In the genomic region with DNA sequence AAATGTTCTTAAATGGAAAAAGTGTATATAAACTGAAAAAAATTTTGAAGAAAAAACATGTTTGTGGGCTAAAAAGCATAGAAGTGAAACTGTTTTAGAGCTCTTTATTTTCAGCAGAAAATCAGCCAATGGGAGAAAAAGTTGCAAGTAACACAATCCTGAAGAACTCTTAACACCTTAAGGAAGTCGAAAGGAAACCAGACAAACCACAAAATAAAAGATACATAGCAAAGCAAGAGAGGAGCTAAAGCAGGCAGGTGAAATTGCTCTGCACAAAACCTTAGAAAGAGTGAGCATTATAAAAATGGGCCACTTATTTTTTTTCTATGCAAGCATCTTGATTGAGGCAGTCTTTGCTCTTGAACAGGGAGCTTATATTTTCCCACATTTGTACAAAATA, we compare ENCODE assay signal across 25 cellular contexts.
DNase-seq lines count a peak whose midpoint lies in the region; ATAC-seq, FAIRE-seq and TF ChIP-seq lines count a peak whose summit lies in the region.
"Had no signal": no experiment of that assay in that cellular context is flagged by ENCODE, and none has a peak within 500 bp of the region (broad histone marks: within the 10 kb centered on the region; RNA-seq: fewer than 3 reads in every experiment).

No MANE protein-coding gene starts in this region.

- peak overlapping the region; percentile 29 for H3K4me3 Mint-ChIP-seq in activated CD4-positive, alpha-beta T cell treated with anti-CD3 and anti-CD28 coated beads, Interleukin-2, amount 10 ng/mL, durations not matched to agents 24 days and 14 days
- H3K4me3 Mint-ChIP-seq in activated CD4-positive, alpha-beta T cell treated with anti-CD3 and anti-CD28 coated beads, Interleukin-2, amount 10 ng/mL, durations not matched to agents 7 days and 5 days = no peak overlapping the region
- H3K4me3 Mint-ChIP-seq in T-cell = peak overlapping the region in 1 of 3 donors; percentile 7
- H3K4me3 Mint-ChIP-seq in immature natural killer cell = peak overlapping the region in 2 of 5 donors; percentile 5 to 15
- H3K4me3 Mint-ChIP-seq: CD14-positive monocyte, GM23338, H9 had no signal

- H3K4me2 ChIP-seq in DND-41 (ENCODE audit: insufficient read depth, low read length) = no peak overlapping the region
- H3K4me2 ChIP-seq: GM23338 had no signal

- H3K9me3 ChIP-seq in DND-41 (ENCODE audit: insufficient read depth, low read length, severe bottlenecking) = no peaks in the 10 kb centered on the region
- H3K9me3 ChIP-seq: BE2C, MG63 had no signal

- CTCF ChIA-PET in activated CD4-positive, alpha-beta T cell treated with anti-CD3 and anti-CD28 coated beads, Interleukin-2, amount 10 ng/mL, durations not matched to agents 7 days and 5 days (lab: Charles Lee) = no interaction called here
- CTCF ChIA-PET in T-cell (lab: Charles Lee) = interaction anchor here in 1 of 2 donors (0.6 kb wide), 1 partner anchor 354 kb away, joined by 3 read pairs; no protein-coding TSS in a partner anchor

- no peaks in the 10 kb centered on the region for H3K4me1 ChIP-seq in DND-41 (ENCODE audit: insufficient read depth, low read length)
- H3K4me1 ChIP-seq: BE2C had no signal

- no peak for DNase-seq in activated CD4-positive, alpha-beta T cell treated with anti-CD3 and anti-CD28 coated beads, Interleukin-2, amount 10 ng/mL, durations not matched to agents 24 days and 14 days
- DNase-seq in activated CD4-positive, alpha-beta T cell treated with anti-CD3 and anti-CD28 coated beads, Interleukin-2, amount 10 ng/mL, durations not matched to agents 7 days and 5 days = no peak
- DNase-seq in DND-41 (no peak), T-cell (no peak), immature natural killer cell (peak in 2 of 3 donors; percentile 5 to 12), GM12892 (ENCODE audit: insufficient read length) (no peak)
- DNase-seq: ACHN, BE2C, DMS79 treated with DMSO at 0.1 percent for 48 hours, H9, KBM-7, MG63, NCI-H2029 treated with DMSO at 0.1 percent for 48 hours, NCI-H226, NCI-H510A, NCI-H69, SHP77 treated with DMSO at 0.1 percent for 48 hours had no signal

- H3K27me3 ChIP-seq in DND-41 (ENCODE audit: insufficient read depth, low read length, poor library complexity) = no peaks in the 10 kb centered on the region
- H3K27me3 ChIP-seq: BE2C, MG63 had no signal

- peaks cover 2% of the 10 kb centered on the region for H3K27me3 Mint-ChIP-seq in activated CD4-positive, alpha-beta T cell treated with anti-CD3 and anti-CD28 coated beads, Interleukin-2, amount 10 ng/mL, durations not matched to agents 24 days and 14 days
- H3K27me3 Mint-ChIP-seq in activated CD4-positive, alpha-beta T cell treated with anti-CD3 and anti-CD28 coated beads, Interleukin-2, amount 10 ng/mL, durations not matched to agents 7 days and 5 days = no peaks in the 10 kb centered on the region
- no peaks in the 10 kb centered on the region for H3K27me3 Mint-ChIP-seq in T-cell
- H3K27me3 Mint-ChIP-seq in immature natural killer cell (ENCODE audit: low read depth in 3 of 3) = peaks cover 0 to 5% (median 2%) of the 10 kb centered on the region in 3 donors

- no peaks in the 10 kb centered on the region for H3K36me3 Mint-ChIP-seq in activated CD4-positive, alpha-beta T cell treated with anti-CD3 and anti-CD28 coated beads, Interleukin-2, amount 10 ng/mL, durations not matched to agents 24 days and 14 days (ENCODE audit: low read depth)
- H3K36me3 Mint-ChIP-seq in activated CD4-positive, alpha-beta T cell treated with anti-CD3 and anti-CD28 coated beads, Interleukin-2, amount 10 ng/mL, durations not matched to agents 7 days and 5 days (ENCODE audit: low read depth) = no peaks in the 10 kb centered on the region
- H3K36me3 Mint-ChIP-seq in T-cell (no peaks in the 10 kb centered on the region), immature natural killer cell (no peaks in the 10 kb centered on the region)
- H3K36me3 Mint-ChIP-seq: CD14-positive monocyte had no signal

- ATAC-seq in DND-41 (ENCODE audit: insufficient read depth, low read depth) = peak; percentile 45; the same call in 1 of the 3 replicates
- ATAC-seq in T-cell (replicated peaks in 1 of 4) = peak; percentile 40 to 90 (median 72)
- no peak for ATAC-seq in HG03139 (IDR thresholded peaks at IDR 0.05; ENCODE audit: unreplicated experiment)
- no peak for ATAC-seq in GM21381 (IDR thresholded peaks at IDR 0.05; ENCODE audit: unreplicated experiment)
- ATAC-seq: GM23338, Panc1 had no signal

- H3K4me3 ChIP-seq in DND-41 (ENCODE audit: low read depth in 1 of 2, low read length in 2 of 2) = no peak overlapping the region
- H3K4me3 ChIP-seq: GM23338, MG63 had no signal

- H3K27ac Mint-ChIP-seq in activated CD4-positive, alpha-beta T cell treated with anti-CD3 and anti-CD28 coated beads, Interleukin-2, amount 10 ng/mL, durations not matched to agents 24 days and 14 days = no peak overlapping the region
- no peak overlapping the region for H3K27ac Mint-ChIP-seq in activated CD4-positive, alpha-beta T cell treated with anti-CD3 and anti-CD28 coated beads, Interleukin-2, amount 10 ng/mL, durations not matched to agents 7 days and 5 days
- H3K27ac Mint-ChIP-seq in T-cell (peak overlapping the region; percentile 40 to 84), immature natural killer cell (peak overlapping the region in 1 of 6 donors; percentile 12)
- H3K27ac Mint-ChIP-seq: CD14-positive monocyte, GM23338, H9 had no signal

- intact Hi-C loops in activated CD4-positive, alpha-beta T cell treated with anti-CD3 and anti-CD28 coated beads, Interleukin-2, amount 10 ng/mL, durations not matched to agents 24 days and 14 days (cut with micrococcal nuclease) = no loop called here

- H3K4me1 Mint-ChIP-seq in activated CD4-positive, alpha-beta T cell treated with anti-CD3 and anti-CD28 coated beads, Interleukin-2, amount 10 ng/mL, durations not matched to agents 24 days and 14 days = peaks cover 5% of the 10 kb centered on the region
- peaks cover 13% of the 10 kb centered on the region for H3K4me1 Mint-ChIP-seq in activated CD4-positive, alpha-beta T cell treated with anti-CD3 and anti-CD28 coated beads, Interleukin-2, amount 10 ng/mL, durations not matched to agents 7 days and 5 days
- H3K4me1 Mint-ChIP-seq in T-cell (peaks cover 33 to 39% (median 37%) of the 10 kb centered on the region in 3 donors), immature natural killer cell (peaks cover 12 to 18% of the 10 kb centered on the region in 2 donors)
- H3K4me1 Mint-ChIP-seq: GM23338, H9 had no signal

- no peak for FAIRE-seq in GM12892 (lab: Jason Lieb, UNC)
- FAIRE-seq: GM19239, HTR-8/SVneo had no signal

- H4K20me1 ChIP-seq in DND-41 (ENCODE audit: insufficient read depth, low read length) = no peaks in the 10 kb centered on the region

- no peak for TF ChIP-seq CTCF in DND-41 (IDR thresholded peaks at IDR 0.05; ENCODE audit: borderline replicate concordance, extremely low read depth, low read length, poor library complexity, severe bottlenecking)

- peaks cover under 1% of the 10 kb centered on the region for H3K9me3 Mint-ChIP-seq in activated CD4-positive, alpha-beta T cell treated with anti-CD3 and anti-CD28 coated beads, Interleukin-2, amount 10 ng/mL, durations not matched to agents 24 days and 14 days
- H3K9me3 Mint-ChIP-seq in activated CD4-positive, alpha-beta T cell treated with anti-CD3 and anti-CD28 coated beads, Interleukin-2, amount 10 ng/mL, durations not matched to agents 7 days and 5 days = peaks cover 6% of the 10 kb centered on the region
- no peaks in the 10 kb centered on the region for H3K9me3 Mint-ChIP-seq in T-cell
- H3K9me3 Mint-ChIP-seq in immature natural killer cell = no peaks in the 10 kb centered on the region
- H3K9me3 Mint-ChIP-seq: GM23338, H9 had no signal

- H2AFZ ChIP-seq in DND-41 (ENCODE audit: low read depth, low read length) = no peak overlapping the region
- H2AFZ ChIP-seq: GM23338 had no signal

- H3K27ac ChIP-seq in DND-41 (ENCODE audit: low read length) = no peak overlapping the region
- H3K27ac ChIP-seq: 22Rv1 had no signal

- POLR2A ChIA-PET in activated CD4-positive, alpha-beta T cell treated with anti-CD3 and anti-CD28 coated beads, Interleukin-2, amount 10 ng/mL, durations not matched to agents 7 days and 5 days (lab: Charles Lee) = no interaction called here
- POLR2A ChIA-PET in T-cell (lab: Charles Lee) = no interaction called here

- H3K79me2 ChIP-seq in DND-41 (ENCODE audit: insufficient read depth, low read length) = no peaks in the 10 kb centered on the region

- H3K9ac ChIP-seq in DND-41 (ENCODE audit: low read depth, low read length) = no peak overlapping the region

- H3K36me3 ChIP-seq in DND-41 (ENCODE audit: insufficient read depth, low read length) = no peaks in the 10 kb centered on the region
- H3K36me3 ChIP-seq: BE2C, MG63 had no signal

- no peak for TF ChIP-seq POLR2A in GM12892 (IDR thresholded peaks at IDR 0.05; ENCODE audit: low read depth, low read length)

Comparison
In these comparisons a context has a peak if more than half of its experiments do, and no peak if none do; other contexts are left out.
1. DNase-seq: peak in immature natural killer cell (2 of 3); none in activated CD4-positive, alpha-beta T cell treated with anti-CD3 and anti-CD28 coated beads, Interleukin-2, amount 10 ng/mL, durations not matched to agents 24 days and 14 days (single experiment), activated CD4-positive, alpha-beta T cell treated with anti-CD3 and anti-CD28 coated beads, Interleukin-2, amount 10 ng/mL, durations not matched to agents 7 days and 5 days (single experiment), DND-41 (single experiment), T-cell (0 of 34) and GM12892 (single experiment).
2. H3K27ac Mint-ChIP-seq: peak in T-cell (2 of 2); none in activated CD4-positive, alpha-beta T cell treated with anti-CD3 and anti-CD28 coated beads, Interleukin-2, amount 10 ng/mL, durations not matched to agents 24 days and 14 days (single experiment) and activated CD4-positive, alpha-beta T cell treated with anti-CD3 and anti-CD28 coated beads, Interleukin-2, amount 10 ng/mL, durations not matched to agents 7 days and 5 days (single experiment).
3. ATAC-seq: peak in DND-41 (single experiment) and T-cell (4 of 4); none in HG03139 (single experiment) and GM21381 (single experiment).